2 cellular contexts compared by ENCODE assay signal in genomic region chr17:70168979-70169706, GRCh38.
A peak's percentile ranks its signal among the peaks of the same experiment; 100 is the strongest.
TF ChIP-seq lines count a peak whose summit lies in the region.

Gene KCNJ2, plus strand, starts transcription at chr17:70169532. Its CDS starts 5,508 bp downstream, at chr17:70175040.

TF ChIP-seq in HEK293, 187 proteins besides CTCF, POLR2A, EP300 and RAD21 (continued from another document and continues in another):
- TF ChIP-seq REST (tag by site-specific recombination; IDR thresholded peaks at IDR 0.05): peak; percentile 52
- no peak; the same call in 1 of the 2 replicates for TF ChIP-seq ZNF76 (tag by site-specific recombination; IDR thresholded peaks at IDR 0.05; ENCODE audit: borderline replicate concordance, low read depth)
- TF ChIP-seq ZNF600 (tag by site-specific recombination; IDR thresholded peaks at IDR 0.05): 0 out of 2 replicates have a peak, but pooled peaks have one; percentile 86
- TF ChIP-seq ZNF202 (tag by site-specific recombination; IDR thresholded peaks at IDR 0.05; ENCODE audit: borderline replicate concordance): no peak
- peak; percentile 95 for TF ChIP-seq SCRT2 (tag by site-specific recombination; IDR thresholded peaks at IDR 0.05)
- TF ChIP-seq IKZF3 (tag by site-specific recombination; IDR thresholded peaks at IDR 0.05): peak; percentile 39
- TF ChIP-seq ZNF510 (tag by site-specific recombination; IDR thresholded peaks at IDR 0.05; ENCODE audit: insufficient replicate concordance): no peak
- TF ChIP-seq ZNF473 (tag by site-specific recombination; IDR thresholded peaks at IDR 0.05): no peak
- TF ChIP-seq PATZ1 (tag by site-specific recombination; IDR thresholded peaks at IDR 0.05): peak; percentile 85
- TF ChIP-seq KLF17 (tag by site-specific recombination; IDR thresholded peaks at IDR 0.05): peak; percentile 15; the same call in 1 of the 2 replicates
- TF ChIP-seq ZNF843 (tag by site-specific recombination; IDR thresholded peaks at IDR 0.05): no peak
- TF ChIP-seq PRDM2 (tag by site-specific recombination; IDR thresholded peaks at IDR 0.05; ENCODE audit: borderline replicate concordance): no peak

TF ChIP-seq in K562, 482 proteins besides CTCF, POLR2A, EP300 and RAD21 (continued from another document):
- TF ChIP-seq UBTF (IDR thresholded peaks at IDR 0.05; ENCODE audit: borderline replicate concordance in 1 of 2, low read depth in 2 of 2, low read length in 2 of 2) (peak in 1 of 2 experiments; percentile 81; a peak in 1 of 4 replicates), MAZ (CRISPR knock-in tag; conservative IDR thresholded peaks at IDR 0.05 in 1 of 2, IDR thresholded peaks at IDR 0.05 in 1 of 2) (0 out of 4 replicates have a peak, but pooled peaks of 1 of the 2 experiments have one; percentile 55), L3MBTL2 (IDR thresholded peaks at IDR 0.05) (peak; percentile 36; the same call in 1 of the 2 replicates), TCF3 (CRISPR knock-in tag; IDR thresholded peaks at IDR 0.05) (no peak), NFXL1 (CRISPR knock-in tag; IDR thresholded peaks at IDR 0.05) (no peak), HMGN3 (IDR thresholded peaks at IDR 0.05; ENCODE audit: borderline replicate concordance, extremely low read depth, insufficient read length, low read depth, low read length) (peak; percentile 34), TARDBP (IDR thresholded peaks at IDR 0.05) (0 out of 2 replicates have a peak, but pooled peaks have one; percentile 27), KLF13 (tag; IDR thresholded peaks at IDR 0.05; ENCODE audit: borderline replicate concordance, low read depth) (no peak), ZNF133 (CRISPR knock-in tag; IDR thresholded peaks at IDR 0.05) (no peak), MTA3 (IDR thresholded peaks at IDR 0.05; ENCODE audit: borderline replicate concordance) (no peak), RBFOX2 (IDR thresholded peaks at IDR 0.05; ENCODE audit: low read depth, low read length) (0 out of 2 replicates have a peak, but pooled peaks have one; percentile 25), ARID3B (CRISPR knock-in tag; IDR thresholded peaks at IDR 0.05; ENCODE audit: borderline replicate concordance) (no peak), NFYB (IDR thresholded peaks at IDR 0.05; ENCODE audit: extremely low read depth, insufficient read length) (no peak), ZNF75A (CRISPR knock-in tag; IDR thresholded peaks at IDR 0.05) (no peak), E4F1 (CRISPR knock-in tag; IDR thresholded peaks at IDR 0.05; ENCODE audit: borderline replicate concordance) (no peak), YY1 (IDR thresholded peaks at IDR 0.05; ENCODE audit: borderline replicate concordance in 1 of 3, control insufficient read depth in 1 of 3, extremely low read depth in 1 of 3, insufficient read depth in 3 of 3, insufficient read length in 1 of 3, insufficient replicate concordance in 2 of 3, low read depth in 1 of 3, low read length in 2 of 3) (no peak), BRCA1 (IDR thresholded peaks at IDR 0.05) (no peak), BRCA1 (CRISPR knock-in tag; IDR thresholded peaks at IDR 0.05) (no peak), MXD1 (CRISPR knock-in tag; IDR thresholded peaks at IDR 0.05; ENCODE audit: borderline replicate concordance, poor library complexity, severe bottlenecking) (no peak), RCOR1 (IDR thresholded peaks at IDR 0.05; ENCODE audit: borderline replicate concordance in 1 of 2, low read depth in 2 of 2, low read length in 2 of 2) (0 out of 4 replicates have a peak, but pooled peaks of 1 of the 2 experiments have one; percentile 28), E2F6 (IDR thresholded peaks at IDR 0.05; ENCODE audit: borderline replicate concordance in 1 of 2, extremely low read depth in 1 of 2, insufficient read depth in 1 of 2, insufficient read length in 1 of 2, low read depth in 1 of 2, low read length in 1 of 2, poor library complexity in 1 of 2, severe bottlenecking in 1 of 2) (peak in 1 of 2 experiments; percentile 76), ZNF431 (CRISPR knock-in tag; IDR thresholded peaks at IDR 0.05) (no peak), MLX (CRISPR knock-in tag; conservative IDR thresholded peaks at IDR 0.05) (no peak), RBM25 (IDR thresholded peaks at IDR 0.05; ENCODE audit: low read depth, low read length, severe bottlenecking) (peak; percentile 24), NR4A1 (CRISPR knock-in tag; IDR thresholded peaks at IDR 0.05) (no peak), NR4A1 (tag; IDR thresholded peaks at IDR 0.05) (no peak), HMGXB4 (CRISPR knock-in tag; IDR thresholded peaks at IDR 0.05) (no peak), CSDE1 (IDR thresholded peaks at IDR 0.05) (no peak), HNRNPLL (IDR thresholded peaks at IDR 0.05; ENCODE audit: low read depth, low read length, poor library complexity, severe bottlenecking) (no peak), KAT2B (IDR thresholded peaks at IDR 0.05; ENCODE audit: low read depth, low read length) (no peak), NRF1 (conservative IDR thresholded peaks at IDR 0.05 in 1 of 2, IDR thresholded peaks at IDR 0.05 in 1 of 2) (peak; percentile 64 to 67; a peak in 2 of 4 replicates), ZNF253 (CRISPR knock-in tag; conservative IDR thresholded peaks at IDR 0.05) (no peak), ZNF212 (CRISPR knock-in tag; IDR thresholded peaks at IDR 0.05) (no peak), POLR2G (IDR thresholded peaks at IDR 0.05; ENCODE audit: low read depth, low read length) (peak; percentile 35; the same call in 1 of the 2 replicates), ZFPM2 (CRISPR knock-in tag; IDR thresholded peaks at IDR 0.05) (no peak), GABPB2 (CRISPR knock-in tag; conservative IDR thresholded peaks at IDR 0.05) (no peak)
TF ChIP-seq in K562: peak in this region for 13.
